8 cellular contexts compared by ENCODE assay signal in genomic region chr14:30521899-30522736, GRCh38. TPM values are rescaled to one million over a fixed set of nuclear protein-coding genes. Genes with fewer than 3 reads are reported as not detected.
DNase-seq lines count a peak whose midpoint lies in the region; ATAC-seq lines count a peak whose summit lies in the region.

No MANE protein-coding gene starts in this region.

- POLR2A ChIA-PET in T-cell (lab: Charles Lee) = interaction anchor here in 1 of 2 donors (0.6 kb wide), 1 partner anchor 7 kb away, joined by 6 read pairs; no protein-coding TSS in a partner anchor

- CTCF ChIA-PET in T-cell (lab: Charles Lee) = interaction anchor here (0.6 to 2.1 kb wide), 5 partner anchors 10 to 1344 kb away, joined by 3 to 10 read pairs (median 3); no protein-coding TSS in a partner anchor

- ATAC-seq in GM21619 (IDR thresholded peaks at IDR 0.05; ENCODE audit: unreplicated experiment) (peak; percentile 68), T-cell (replicated peaks in 1 of 4) (peak; percentile 42 to 58 (median 54)), HG02840 (IDR thresholded peaks at IDR 0.05; ENCODE audit: low FRiP score, unreplicated experiment) (no peak)

- H3K4me1 Mint-ChIP-seq in T-cell = peaks cover 9 to 14% (median 13%) of the 10 kb centered on the region in 3 donors

- peak overlapping the region in 1 of 2 donors; percentile 35 for H3K27ac Mint-ChIP-seq in T-cell

- peak; percentile 31 for DNase-seq in NOMO-1 treated with DMSO at 0.1 percent for 48 hours (lab: John Stamatoyannopoulos, UW; ENCODE audit: unreplicated experiment)
- no peak for DNase-seq in NOMO-1 treated with dmso at 0.1 percent for 144 hours (lab: John Stamatoyannopoulos, UW; ENCODE audit: unreplicated experiment)
- peak; percentile 42 for DNase-seq in NCI-H1105 (lab: John Stamatoyannopoulos, UW)
- no peak for DNase-seq in T-cell
- peak; percentile 33 for DNase-seq in foreskin melanocyte
- peak; percentile 29 for DNase-seq in smooth muscle cell of the brain vasculature (ENCODE audit: low read depth, low spot score)

- peak overlapping the region in 1 of 3 donors; percentile 11 for H3K4me3 Mint-ChIP-seq in T-cell

- no peaks in the 10 kb centered on the region for H3K9me3 Mint-ChIP-seq in T-cell

- H3K27me3 Mint-ChIP-seq in T-cell = no peaks in the 10 kb centered on the region

- H3K36me3 Mint-ChIP-seq in T-cell = no peaks in the 10 kb centered on the region

RNA-seq across cellular contexts. Expression of gene G2E3, which starts 36.8 kb away (rescaled TPM):
- 10 to 100 TPM; 21.7 to 28.2 (median 24.1) TPM for total RNA-seq in T-cell

Comparison
In these comparisons a context has a peak if more than half of its experiments do, and no peak if none do; other contexts are left out.
1. DNase-seq: peak in NOMO-1 treated with DMSO at 0.1 percent for 48 hours (single experiment), NCI-H1105 (single experiment), foreskin melanocyte (single experiment) and smooth muscle cell of the brain vasculature (single experiment); none in NOMO-1 treated with dmso at 0.1 percent for 144 hours (single experiment) and T-cell (0 of 34).